Comparison of ENCODE assay signal across 1 cellular context in genomic region chr6:158232445-158233213, GRCh38.
TF ChIP-seq lines count a peak whose summit lies in the region.

No MANE protein-coding gene starts in this region.

TF ChIP-seq in HepG2, 621 proteins besides CTCF, POLR2A, EP300 and RAD21 (continued from another document and continues in another):
- TF ChIP-seq HBP1 (CRISPR knock-in tag; IDR thresholded peaks at IDR 0.05; ENCODE audit: low read depth) (no peak), CEBPZ (IDR thresholded peaks at IDR 0.05; ENCODE audit: low read length) (no peak), USF2 (IDR thresholded peaks at IDR 0.05; ENCODE audit: low read depth, low read length) (no peak), USF2 (CRISPR knock-in tag; IDR thresholded peaks at IDR 0.05; ENCODE audit: borderline replicate concordance) (peak; percentile 54; the same call in 1 of the 2 replicates), MXD4 (CRISPR knock-in tag; IDR thresholded peaks at IDR 0.05) (peak; percentile 63; the same call in 1 of the 2 replicates), ZNF674 (CRISPR knock-in tag; IDR thresholded peaks at IDR 0.05; ENCODE audit: low read depth) (no peak), AHDC1 (CRISPR knock-in tag; IDR thresholded peaks at IDR 0.05; ENCODE audit: borderline replicate concordance) (no peak), HIC2 (CRISPR knock-in tag; IDR thresholded peaks at IDR 0.05; ENCODE audit: low read depth) (0 out of 2 replicates have a peak, but pooled peaks have one; percentile 56), KDM5A (IDR thresholded peaks at IDR 0.05; ENCODE audit: borderline replicate concordance, low read length) (no peak; the same call in 1 of the 2 replicates), SSRP1 (CRISPR knock-in tag; IDR thresholded peaks at IDR 0.05) (no peak), FOXO1 (CRISPR knock-in tag; IDR thresholded peaks at IDR 0.05) (0 out of 2 replicates have a peak, but pooled peaks have one; percentile 16), CHD2 (IDR thresholded peaks at IDR 0.05; ENCODE audit: low read depth, low read length) (no peak), ZNF10 (CRISPR knock-in tag; IDR thresholded peaks at IDR 0.05; ENCODE audit: borderline replicate concordance, low read depth) (no peak), MLX (CRISPR knock-in tag; IDR thresholded peaks at IDR 0.05) (no peak), KDM4B (CRISPR knock-in tag; IDR thresholded peaks at IDR 0.05) (no peak), ZNF557 (CRISPR knock-in tag; IDR thresholded peaks at IDR 0.05) (no peak), SP5 (CRISPR knock-in tag; IDR thresholded peaks at IDR 0.05; ENCODE audit: borderline replicate concordance, low read depth) (no peak; the same call in 1 of the 2 replicates), RNF2 (conservative IDR thresholded peaks at IDR 0.05; ENCODE audit: low read depth) (0 out of 2 replicates have a peak, but pooled peaks have one; percentile 27), CSRNP2 (CRISPR knock-in tag; conservative IDR thresholded peaks at IDR 0.05; ENCODE audit: low read depth) (no peak), ZNF280B (CRISPR knock-in tag; IDR thresholded peaks at IDR 0.05; ENCODE audit: borderline replicate concordance) (0 out of 2 replicates have a peak, but pooled peaks have one; percentile 41), ZNF431 (CRISPR knock-in tag; IDR thresholded peaks at IDR 0.05; ENCODE audit: borderline replicate concordance, low read depth) (no peak), ZNF720 (CRISPR knock-in tag; IDR thresholded peaks at IDR 0.05) (no peak), ZNF441 (CRISPR knock-in tag; IDR thresholded peaks at IDR 0.05; ENCODE audit: borderline replicate concordance) (0 out of 2 replicates have a peak, but pooled peaks have one; percentile 53), KDM3A (CRISPR knock-in tag; IDR thresholded peaks at IDR 0.05; ENCODE audit: low read depth) (0 out of 2 replicates have a peak, but pooled peaks have one; percentile 51), ISL2 (CRISPR knock-in tag; IDR thresholded peaks at IDR 0.05) (0 out of 2 replicates have a peak, but pooled peaks have one; percentile 34), PRDM4 (CRISPR knock-in tag; IDR thresholded peaks at IDR 0.05; ENCODE audit: borderline replicate concordance) (no peak), FLYWCH1 (CRISPR knock-in tag; IDR thresholded peaks at IDR 0.05) (no peak), HNF4G (IDR thresholded peaks at IDR 0.05; ENCODE audit: borderline replicate concordance, low read depth, low read length) (no peak), HNF4G (CRISPR knock-in tag; IDR thresholded peaks at IDR 0.05; ENCODE audit: borderline replicate concordance, low read depth) (no peak)
